ENCODE assay signal across 18 cellular contexts in genomic region chr7:124552217-124552616, GRCh38.
DNase-seq lines count a peak whose midpoint lies in the region; ATAC-seq and TF ChIP-seq lines count a peak whose summit lies in the region.
"Had no signal": no experiment of that assay in that cellular context is flagged by ENCODE, and none has a peak within 500 bp of the region (broad histone marks: within the 10 kb centered on the region; RNA-seq: fewer than 3 reads in every experiment).

No MANE protein-coding gene starts in this region.

- DNase-seq in EL: peak; percentile 25
- DNase-seq in LHCN-M2 (ENCODE audit: low read depth): peak; percentile 43
- peak; percentile 28 for DNase-seq in amniotic epithelial cell (ENCODE audit: low read depth)
- DNase-seq in foreskin keratinocyte: no peak
- DNase-seq in UCSD-AML1 (lab: John Stamatoyannopoulos, UW; ENCODE audit: unreplicated experiment): no peak
- DNase-seq in dorsolateral prefrontal cortex: no peak
- DNase-seq: CD8-positive, alpha-beta T cell; DMS53; HFFc6; Kasumi-1; NCI-H1105 treated with DMSO at 0.1 percent for 48 hours; NCI-H1694 treated with DMSO at 0.1 percent for 48 hours; NCI-H510A; PC-9 had no signal

- no peak overlapping the region for H3K27ac ChIP-seq in foreskin keratinocyte
- H3K27ac ChIP-seq in dorsolateral prefrontal cortex: no peak overlapping the region
- H3K27ac ChIP-seq: BLaER1 treated with 17β-estradiol and CSF1 and Interleukin-3, amounts not matched to agents 10 nM and 100 nM; HL-60; PC-9; RWPE1 had no signal

- H3K4me1 ChIP-seq in foreskin keratinocyte: no peaks in the 10 kb centered on the region
- H3K4me1 ChIP-seq: BLaER1 treated with 17β-estradiol and CSF1 and Interleukin-3, amounts not matched to agents 10 nM and 100 nM had no signal

- no peaks in the 10 kb centered on the region for H3K27me3 ChIP-seq in foreskin keratinocyte
- H3K27me3 ChIP-seq in dorsolateral prefrontal cortex: no peaks in the 10 kb centered on the region
- H3K27me3 ChIP-seq: BLaER1 treated with 17β-estradiol and CSF1 and Interleukin-3, amounts not matched to agents 10 nM and 100 nM had no signal

- TF ChIP-seq CTCF in foreskin keratinocyte (conservative IDR thresholded peaks at IDR 0.05) (no peak), dorsolateral prefrontal cortex (IDR thresholded peaks at IDR 0.05 in 54 of 56, conservative IDR thresholded peaks at IDR 0.05 in 2 of 56; ENCODE audit: low read depth in 1 of 56, partially characterized antibody in 56 of 56) (no peak)

- H3K4me3 ChIP-seq in dorsolateral prefrontal cortex: no peak overlapping the region
- H3K4me3 ChIP-seq: BLaER1 treated with 17β-estradiol and CSF1 and Interleukin-3, amounts not matched to agents 10 nM and 100 nM; PC-9 had no signal

- intact Hi-C loops in dorsolateral prefrontal cortex (cut with DNase I): loop anchor here in 1 of 2 donors (5.0 kb wide), 1 partner anchor 215 kb away; the partner anchor contains the start of gene GPR37

- ATAC-seq in foreskin keratinocyte (peak; percentile 46), HG02763 (IDR thresholded peaks at IDR 0.05; ENCODE audit: unreplicated experiment) (no peak)
- ATAC-seq: CD8-positive, alpha-beta T cell had no signal

Comparison
In these comparisons a context has a peak if more than half of its experiments do, and no peak if none do; other contexts are left out.
1. DNase-seq: peak in EL (single experiment), LHCN-M2 (single experiment) and amniotic epithelial cell (single experiment); none in foreskin keratinocyte (0 of 2), UCSD-AML1 (single experiment) and dorsolateral prefrontal cortex (0 of 10).